ENCODE assay signal across 16 cellular contexts in the genomic region with DNA sequence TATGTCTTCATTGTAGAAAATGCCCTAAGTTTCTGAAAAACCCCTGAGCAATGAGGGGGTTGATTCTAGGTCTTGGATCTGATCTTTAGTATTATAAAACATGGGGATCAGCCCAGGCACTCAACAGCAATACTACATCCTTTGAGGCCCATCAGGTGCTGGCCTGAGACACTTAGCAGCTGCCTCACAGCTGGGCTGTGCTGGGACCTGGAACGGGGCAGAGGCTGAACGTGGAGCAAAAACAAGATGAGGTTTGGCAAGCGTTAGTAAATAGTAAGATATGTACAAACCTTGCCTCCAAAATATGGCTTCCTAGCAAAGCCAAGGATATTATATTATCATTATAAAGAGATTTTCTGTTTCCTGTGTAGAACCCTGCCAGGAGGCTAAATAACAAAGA.
DNase-seq lines count a peak whose midpoint lies in the region; ATAC-seq and TF ChIP-seq lines count a peak whose summit lies in the region.
"Had no signal": no experiment of that assay in that cellular context is flagged by ENCODE, and none has a peak within 500 bp of the region (broad histone marks: within the 10 kb centered on the region; RNA-seq: fewer than 3 reads in every experiment).

No MANE protein-coding gene starts in this region.

- H3K9me2 ChIP-seq in Loucy (replicated peaks; ENCODE audit: low read depth, low read length), result no peaks in the 10 kb centered on the region

- peak; percentile 72 for ATAC-seq in Right ventricle myocardium inferior
- ATAC-seq in heart right ventricle, result peak in 5 of 8 donors; percentile 49 to 80 (median 74)
- ATAC-seq: CD8-positive, alpha-beta T cell; GM12878 had no signal

- no peak overlapping the region for H3K9ac ChIP-seq in Loucy (ENCODE audit: low read depth, low read length, poor library complexity, severe bottlenecking)
- H3K9ac ChIP-seq: BLaER1 treated with 17β-estradiol and CSF1 and Interleukin-3, amounts not matched to agents 10 nM and 100 nM had no signal

- H3K4me2 ChIP-seq in Loucy (ENCODE audit: low read depth, low read length, poor library complexity, severe bottlenecking) (no peak overlapping the region), osteoblast (ENCODE audit: insufficient read depth, low read length) (no peak overlapping the region)
- H3K4me2 ChIP-seq: BLaER1 treated with 17β-estradiol and CSF1 and Interleukin-3, amounts not matched to agents 10 nM and 100 nM had no signal

- H2AFZ ChIP-seq in Loucy (ENCODE audit: low read length) (0 out of 2 replicates have a peak overlapping the region, but pooled peaks have one; percentile 3), osteoblast (ENCODE audit: low read length) (no peak overlapping the region)

- 50% methylated on average over 3 of the region's 3 CpGs for WGBS in heart right ventricle, 2 donors

- no peaks in the 10 kb centered on the region for H3F3A ChIP-seq in Loucy (ENCODE audit: low read depth)

- H3K79me2 ChIP-seq in Loucy (ENCODE audit: insufficient read depth, low read length) (no peaks in the 10 kb centered on the region), osteoblast (ENCODE audit: insufficient read depth, low read length) (no peaks in the 10 kb centered on the region)

- intact Hi-C loops in Right ventricle myocardium inferior (cut with DNase I) (no loop called here), heart right ventricle (cut with DNase I) (loop anchor here in 1 of 10 donors (10.0 kb wide), 1 partner anchor 1302 kb away; no protein-coding TSS in a partner anchor)

- H3K27ac ChIP-seq in right atrium auricular region (no peak overlapping the region), heart right ventricle (no peak overlapping the region), osteoblast (ENCODE audit: low read depth, low read length) (no peak overlapping the region)
- H3K27ac ChIP-seq: BLaER1 treated with 17β-estradiol and CSF1 and Interleukin-3, amounts not matched to agents 10 nM and 100 nM; HL-60 had no signal

- no peaks in the 10 kb centered on the region for H3K36me3 ChIP-seq in right atrium auricular region
- H3K36me3 ChIP-seq in Loucy (ENCODE audit: insufficient read depth, low read length), result no peaks in the 10 kb centered on the region
- no peaks in the 10 kb centered on the region for H3K36me3 ChIP-seq in heart right ventricle
- H3K36me3 ChIP-seq in osteoblast (ENCODE audit: insufficient read depth, low read length), result no peaks in the 10 kb centered on the region
- H3K36me3 ChIP-seq: BLaER1 treated with 17β-estradiol and CSF1 and Interleukin-3, amounts not matched to agents 10 nM and 100 nM; HAP-1 had no signal

- H3K4me1 ChIP-seq in right atrium auricular region (no peaks in the 10 kb centered on the region), Loucy (ENCODE audit: insufficient read depth, low read length, poor library complexity, severe bottlenecking) (peaks cover 22% of the 10 kb centered on the region), heart right ventricle (peaks cover 0 to 4% (median 0%) of the 10 kb centered on the region in 9 donors), osteoblast (ENCODE audit: insufficient read depth, low read length) (no peaks in the 10 kb centered on the region)
- H3K4me1 ChIP-seq: HAP-1 had no signal

- no peak for DNase-seq in Right ventricle myocardium inferior (ENCODE audit: missing footprints)
- DNase-seq in right atrium auricular region (ENCODE audit: low spot score), result no peak
- peak in 1 of 2 donors; percentile 11 for DNase-seq in heart right ventricle
- DNase-seq in osteoblast (ENCODE audit: insufficient read length, low spot score, missing footprints), result peak; percentile 32
- no peak for DNase-seq in DMS 273 treated with DMSO at 0.1 percent for 48 hours (lab: John Stamatoyannopoulos, UW)
- no peak for DNase-seq in HK-2 (ENCODE audit: unreplicated experiment)
- DNase-seq: Calu3; CD8-positive, alpha-beta T cell; DMS53; DND-41; EL had no signal

- H3K27me3 ChIP-seq in right atrium auricular region (no peaks in the 10 kb centered on the region), Loucy (ENCODE audit: insufficient read depth, low read length, poor library complexity, severe bottlenecking) (no peaks in the 10 kb centered on the region), heart right ventricle (no peaks in the 10 kb centered on the region), osteoblast (ENCODE audit: insufficient read depth, low read length) (no peaks in the 10 kb centered on the region)
- H3K27me3 ChIP-seq: BLaER1 treated with 17β-estradiol and CSF1 and Interleukin-3, amounts not matched to agents 10 nM and 100 nM had no signal

- no peak for TF ChIP-seq CTCF in right atrium auricular region (IDR thresholded peaks at IDR 0.05)
- no peak for TF ChIP-seq CTCF in Loucy (conservative IDR thresholded peaks at IDR 0.05; ENCODE audit: low read length)
- no peak for TF ChIP-seq CTCF in heart right ventricle (IDR thresholded peaks at IDR 0.05)
- TF ChIP-seq CTCF in osteoblast (IDR thresholded peaks at IDR 0.05; ENCODE audit: extremely low read depth, low read depth, low read length), result no peak

- H3K4me3 ChIP-seq in right atrium auricular region, result no peak overlapping the region
- H3K4me3 ChIP-seq in Loucy (ENCODE audit: low read length, poor library complexity, severe bottlenecking), result no peak overlapping the region
- no peak overlapping the region for H3K4me3 ChIP-seq in heart right ventricle
- no peak overlapping the region for H3K4me3 ChIP-seq in osteoblast (ENCODE audit: insufficient read depth, low read length)
- H3K4me3 ChIP-seq: BLaER1 treated with 17β-estradiol and CSF1 and Interleukin-3, amounts not matched to agents 10 nM and 100 nM; GM12878; HAP-1 had no signal

- peaks cover 0 to 15% of the 10 kb centered on the region in 2 donors for H3K9me3 ChIP-seq in right atrium auricular region
- 0 out of 2 replicates have a peak, but pooled peaks cover 4% of the 10 kb centered on the region for H3K9me3 ChIP-seq in Loucy (ENCODE audit: insufficient read depth, low read depth, low read length)
- H3K9me3 ChIP-seq in heart right ventricle, result peaks cover 0 to 17% (median 9%) of the 10 kb centered on the region in 11 donors
- no peaks in the 10 kb centered on the region for H3K9me3 ChIP-seq in osteoblast (ENCODE audit: low read depth, low read length)
- H3K9me3 ChIP-seq: HAP-1 had no signal

- no peaks in the 10 kb centered on the region for H4K20me1 ChIP-seq in Loucy (ENCODE audit: insufficient read depth, low read length, poor library complexity, severe bottlenecking)
- no peaks in the 10 kb centered on the region for H4K20me1 ChIP-seq in osteoblast (ENCODE audit: insufficient read depth, low read length)
- H4K20me1 ChIP-seq: BLaER1 treated with 17β-estradiol and CSF1 and Interleukin-3, amounts not matched to agents 10 nM and 100 nM had no signal
